In genomic region chr10:131981429-131982184, GRCh38 we compare ENCODE assay signal across 1 cellular context.
TF ChIP-seq lines count a peak whose summit lies in the region.

BNIP3 (minus strand) TSS chr10:131981923; CDS start chr10:131981806, 117 bp downstream.

TF ChIP-seq in HepG2, 621 proteins besides CTCF, POLR2A, EP300 and RAD21 (continued from another document and continues in another):
- TF ChIP-seq ZSCAN31 (CRISPR knock-in tag; IDR thresholded peaks at IDR 0.05; ENCODE audit: low read depth), result peak; percentile 83; the same call in 1 of the 2 replicates
- TF ChIP-seq ZBTB44 (CRISPR knock-in tag; IDR thresholded peaks at IDR 0.05), result 0 out of 2 replicates have a peak, but pooled peaks have one; percentile 73
- TF ChIP-seq ZNF878 (CRISPR knock-in tag; IDR thresholded peaks at IDR 0.05), result 0 out of 2 replicates have a peak, but pooled peaks have one; percentile 21
- no peak for TF ChIP-seq ZNF543 (CRISPR knock-in tag; IDR thresholded peaks at IDR 0.05)
- peak; percentile 79; the same call in 1 of the 2 replicates for TF ChIP-seq ZFP36L1 (CRISPR knock-in tag; IDR thresholded peaks at IDR 0.05)
- TF ChIP-seq ZNF616 (CRISPR knock-in tag; IDR thresholded peaks at IDR 0.05; ENCODE audit: low read depth), result peak; percentile 83; the same call in 1 of the 2 replicates
- no peak for TF ChIP-seq HNRNPH1 (optimal IDR thresholded peaks at IDR 0.05; ENCODE audit: low read depth, low read length)
- TF ChIP-seq ZNF343 (CRISPR knock-in tag; IDR thresholded peaks at IDR 0.05), result 0 out of 2 replicates have a peak, but pooled peaks have one; percentile 66
- TF ChIP-seq ZUFSP (CRISPR knock-in tag; IDR thresholded peaks at IDR 0.05; ENCODE audit: borderline replicate concordance), result no peak
- TF ChIP-seq ARNTL (CRISPR knock-in tag; IDR thresholded peaks at IDR 0.05), result peak; percentile 86
- TF ChIP-seq SP1 (IDR thresholded peaks at IDR 0.05), result no peak
- TF ChIP-seq SP1 (CRISPR knock-in tag; IDR thresholded peaks at IDR 0.05), result peak; percentile 91
- TF ChIP-seq SKI (IDR thresholded peaks at IDR 0.05; ENCODE audit: partially characterized antibody), result peak; percentile 39
- TF ChIP-seq MYPOP (CRISPR knock-in tag; IDR thresholded peaks at IDR 0.05), result peak; percentile 80; the same call in 1 of the 2 replicates
- no peak for TF ChIP-seq GTF2F1 (IDR thresholded peaks at IDR 0.05; ENCODE audit: low read length)
- peak; percentile 69 for TF ChIP-seq AGO2 (optimal IDR thresholded peaks at IDR 0.05; ENCODE audit: low read depth, low read length)
- TF ChIP-seq CEBPB (IDR thresholded peaks at IDR 0.05; ENCODE audit: borderline replicate concordance, low read depth, low read length), result no peak
- TF ChIP-seq PAXIP1 (CRISPR knock-in tag; conservative IDR thresholded peaks at IDR 0.05), result peak; percentile 34; the same call in 1 of the 2 replicates
- no peak; the same call in 1 of the 2 replicates for TF ChIP-seq MEIS2 (CRISPR knock-in tag; IDR thresholded peaks at IDR 0.05)
- TF ChIP-seq KLF13 (CRISPR knock-in tag; IDR thresholded peaks at IDR 0.05), result 0 out of 2 replicates have a peak, but pooled peaks have one; percentile 65
- TF ChIP-seq HES4 (CRISPR knock-in tag; IDR thresholded peaks at IDR 0.05; ENCODE audit: borderline replicate concordance), result peak; percentile 91
- no peak for TF ChIP-seq ZNF235 (CRISPR knock-in tag; IDR thresholded peaks at IDR 0.05; ENCODE audit: borderline replicate concordance)
- 0 out of 2 replicates have a peak, but pooled peaks have one; percentile 40 for TF ChIP-seq GZF1 (CRISPR knock-in tag; IDR thresholded peaks at IDR 0.05)
- peak; percentile 86 for TF ChIP-seq ZNF225 (CRISPR knock-in tag; IDR thresholded peaks at IDR 0.05)
- peak; percentile 40; the same call in 1 of the 2 replicates for TF ChIP-seq NKX3-1 (CRISPR knock-in tag; IDR thresholded peaks at IDR 0.05)
- 0 out of 2 replicates have a peak, but pooled peaks have one; percentile 14 for TF ChIP-seq TBX2 (CRISPR knock-in tag; IDR thresholded peaks at IDR 0.05; ENCODE audit: borderline replicate concordance)
- TF ChIP-seq BCL3 (CRISPR knock-in tag; IDR thresholded peaks at IDR 0.05), result peak; percentile 91
- no peak for TF ChIP-seq REXO4 (CRISPR knock-in tag; IDR thresholded peaks at IDR 0.05; ENCODE audit: borderline replicate concordance)
- no peak for TF ChIP-seq ZNF609 (CRISPR knock-in tag; IDR thresholded peaks at IDR 0.05; ENCODE audit: borderline replicate concordance)
- TF ChIP-seq NONO (IDR thresholded peaks at IDR 0.05), result no peak
- TF ChIP-seq NONO (CRISPR knock-in tag; conservative IDR thresholded peaks at IDR 0.05), result peak; percentile 89
- 0 out of 2 replicates have a peak, but pooled peaks have one; percentile 30 for TF ChIP-seq ZNF792 (CRISPR knock-in tag; IDR thresholded peaks at IDR 0.05)
- peak; percentile 84; the same call in 1 of the 2 replicates for TF ChIP-seq RFXAP (CRISPR knock-in tag; IDR thresholded peaks at IDR 0.05; ENCODE audit: borderline replicate concordance)
- peak in 1 of 2 experiments; percentile 64; a peak in 1 of 4 replicates for TF ChIP-seq REST (IDR thresholded peaks at IDR 0.05; ENCODE audit: borderline replicate concordance in 1 of 2, low read depth in 1 of 2, low read length in 2 of 2)
- no peak for TF ChIP-seq ZNF557 (CRISPR knock-in tag; IDR thresholded peaks at IDR 0.05)
- peak; percentile 61; the same call in 1 of the 2 replicates for TF ChIP-seq REPIN1 (CRISPR knock-in tag; IDR thresholded peaks at IDR 0.05; ENCODE audit: borderline replicate concordance, low read depth)
- peak; percentile 66 for TF ChIP-seq ZNF749 (CRISPR knock-in tag; IDR thresholded peaks at IDR 0.05; ENCODE audit: borderline replicate concordance)
- TF ChIP-seq CHCHD3 (CRISPR knock-in tag; IDR thresholded peaks at IDR 0.05), result peak; percentile 23; the same call in 1 of the 2 replicates
- TF ChIP-seq TFDP1 (CRISPR knock-in tag; IDR thresholded peaks at IDR 0.05; ENCODE audit: borderline replicate concordance), result peak; percentile 56; the same call in 1 of the 2 replicates
- TF ChIP-seq ZNF205 (CRISPR knock-in tag; IDR thresholded peaks at IDR 0.05), result 0 out of 2 replicates have a peak, but pooled peaks have one; percentile 40
- peak; percentile 80 for TF ChIP-seq HOXD1 (CRISPR knock-in tag; IDR thresholded peaks at IDR 0.05)
- 0 out of 2 replicates have a peak, but pooled peaks have one; percentile 9 for TF ChIP-seq ONECUT2 (CRISPR knock-in tag; IDR thresholded peaks at IDR 0.05)
- TF ChIP-seq CCDC6 (CRISPR knock-in tag; IDR thresholded peaks at IDR 0.05), result peak; percentile 76
- peak; percentile 97 for TF ChIP-seq POLR2G (IDR thresholded peaks at IDR 0.05; ENCODE audit: low read depth, low read length)
- peak; percentile 57; the same call in 1 of the 2 replicates for TF ChIP-seq ZNF121 (CRISPR knock-in tag; IDR thresholded peaks at IDR 0.05)
- no peak; the same call in 1 of the 2 replicates for TF ChIP-seq ZNF124 (CRISPR knock-in tag; IDR thresholded peaks at IDR 0.05)
